In genomic region chr1:198465201-198466144, GRCh38 we compare ENCODE assay signal across 8 cellular contexts.
DNase-seq lines count a peak whose midpoint lies in the region; ATAC-seq and TF ChIP-seq lines count a peak whose summit lies in the region.

No MANE protein-coding gene starts in this region.

- no peak overlapping the region for H3K4me2 ChIP-seq in neural cell (ENCODE audit: low read length)

- DNase-seq in DMS153 (lab: John Stamatoyannopoulos, UW): peak; percentile 3
- DNase-seq in NCI-H1048 (lab: John Stamatoyannopoulos, UW): peak; percentile 34
- peak; percentile 76 for DNase-seq in SKM-1 treated with dmso at 0.1 percent for 144 hours (lab: John Stamatoyannopoulos, UW; ENCODE audit: unreplicated experiment)
- DNase-seq in fibroblast of gingiva (ENCODE audit: low read depth): peak; percentile 72
- no peak for DNase-seq in effector CD8-positive, alpha-beta T cell (lab: John Stamatoyannopoulos, UW)
- no peak for DNase-seq in activated CD8-positive, alpha-beta memory T cell treated with anti-CD3 and anti-CD28 coated beads for 24 hours

- no peaks in the 10 kb centered on the region for H3K36me3 ChIP-seq in neural cell (ENCODE audit: insufficient read depth, low read length)

- ATAC-seq in GM21447 (IDR thresholded peaks at IDR 0.05; ENCODE audit: unreplicated experiment): peak; percentile 72

- H2AFZ ChIP-seq in neural cell (ENCODE audit: low read depth, low read length): no peak overlapping the region

- no peaks in the 10 kb centered on the region for H3K27me3 ChIP-seq in neural cell (ENCODE audit: insufficient read depth, low read depth, low read length)

- TF ChIP-seq CTCF in neural cell (IDR thresholded peaks at IDR 0.05; ENCODE audit: poor library complexity, severe bottlenecking): peak; percentile 89

- no peaks in the 10 kb centered on the region for H3K79me2 ChIP-seq in neural cell (replicated peaks; ENCODE audit: insufficient read depth, low read length)

- no peak overlapping the region for H3K27ac ChIP-seq in neural cell (ENCODE audit: low read length)

- no peak for TF ChIP-seq EP300 in neural cell (conservative IDR thresholded peaks at IDR 0.05; ENCODE audit: poor library complexity, severe bottlenecking)

- H3K9me2 ChIP-seq in neural cell (ENCODE audit: insufficient read depth, low read length): no peaks in the 10 kb centered on the region

- no peak overlapping the region for H3K4me3 ChIP-seq in neural cell (ENCODE audit: low read length)

- H4K20me1 ChIP-seq in neural cell (ENCODE audit: insufficient read depth): no peaks in the 10 kb centered on the region

- peak; percentile 93 for TF ChIP-seq RAD21 in neural cell (conservative IDR thresholded peaks at IDR 0.05)

- H3F3A ChIP-seq in neural cell (ENCODE audit: insufficient read depth, low read length, poor library complexity, severe bottlenecking): no peaks in the 10 kb centered on the region

- H3K9me3 ChIP-seq in neural cell (ENCODE audit: low read length): no peaks in the 10 kb centered on the region

- H3K9ac ChIP-seq in neural cell (ENCODE audit: low read length): no peak overlapping the region

TF ChIP-seq in neural cell, 6 proteins besides CTCF, POLR2A, EP300 and RAD21:
- TF ChIP-seq SMC3 (conservative IDR thresholded peaks at IDR 0.05; ENCODE audit: poor library complexity) (peak; percentile 96), EZH2 (IDR thresholded peaks at IDR 0.05; ENCODE audit: borderline replicate concordance, insufficient read depth, low read length, poor library complexity, severe bottlenecking) (no peak)

Comparison
In these comparisons a context has a peak if more than half of its experiments do, and no peak if none do; other contexts are left out.
1. DNase-seq: peak in DMS153 (single experiment), NCI-H1048 (single experiment), SKM-1 treated with dmso at 0.1 percent for 144 hours (single experiment) and fibroblast of gingiva (single experiment); none in effector CD8-positive, alpha-beta T cell (single experiment) and activated CD8-positive, alpha-beta memory T cell treated with anti-CD3 and anti-CD28 coated beads for 24 hours (single experiment).